In genomic region chr6:16659471-16660156, GRCh38 we compare ENCODE assay signal across 14 cellular contexts.
DNase-seq lines count a peak whose midpoint lies in the region; ATAC-seq, FAIRE-seq and TF ChIP-seq lines count a peak whose summit lies in the region.
"Had no signal": no experiment of that assay in that cellular context is flagged by ENCODE, and none has a peak within 500 bp of the region (broad histone marks: within the 10 kb centered on the region; RNA-seq: fewer than 3 reads in every experiment).

No MANE protein-coding gene starts in this region.

- H3K4me1 ChIP-seq in IMR-90 (ENCODE audit: control insufficient read depth, insufficient read depth, low read length) (peaks cover 4% of the 10 kb centered on the region), psoas muscle (peaks cover 13% of the 10 kb centered on the region), hepatocyte (ENCODE audit: insufficient read depth) (peaks cover 5% of the 10 kb centered on the region)
- H3K4me1 ChIP-seq: sigmoid colon had no signal

- no peaks in the 10 kb centered on the region for H3K27me3 Mint-ChIP-seq in activated CD4-positive, alpha-beta T cell treated with anti-CD3 and anti-CD28 coated beads, Interleukin-2, amount 10 ng/mL, durations not matched to agents 24 days and 14 days

- H2AK9ac ChIP-seq in IMR-90 (replicated peaks; ENCODE audit: low read depth, low read length, poor library complexity) = no peak overlapping the region

- H2BK20ac ChIP-seq in IMR-90 (ENCODE audit: low read depth, low read length) = no peak overlapping the region

- H3K9me3 ChIP-seq in IMR-90 (ENCODE audit: control insufficient read depth, insufficient read depth, low read length) (peaks cover 4% of the 10 kb centered on the region), psoas muscle (peaks cover 5% of the 10 kb centered on the region), hepatocyte (ENCODE audit: low read depth) (no peaks in the 10 kb centered on the region)
- H3K9me3 ChIP-seq: sigmoid colon had no signal

- H2BK5ac ChIP-seq in IMR-90 (ENCODE audit: low read depth, low read length, poor library complexity, severe bottlenecking) = no peak overlapping the region

- no peak overlapping the region for H3K27ac ChIP-seq in IMR-90 (ENCODE audit: insufficient read depth, low read length)
- H3K27ac ChIP-seq in psoas muscle = peak overlapping the region; percentile 62
- H3K27ac ChIP-seq in hepatocyte = no peak overlapping the region
- H3K27ac ChIP-seq: sigmoid colon, VCaP had no signal

- no peak overlapping the region for H4K91ac ChIP-seq in IMR-90 (ENCODE audit: insufficient read depth, low read depth, low read length)

- DNase-seq in activated CD4-positive, alpha-beta T cell treated with anti-CD3 and anti-CD28 coated beads, Interleukin-2, amount 10 ng/mL, durations not matched to agents 24 days and 14 days = no peak
- no peak for DNase-seq in activated CD4-positive, alpha-beta T cell treated with anti-CD3 and anti-CD28 coated beads, Interleukin-2, amount 50 U/mL, for 1 hour
- DNase-seq in IMR-90 (peak; percentile 41), amniotic epithelial cell (ENCODE audit: low read depth) (peak; percentile 92), psoas muscle (no peak), GM12891 (ENCODE audit: insufficient read length, low spot score) (no peak), hepatocyte (ENCODE audit: low spot score) (no peak)
- DNase-seq: NCI-H510A, Right ventricle myocardium superior, sigmoid colon, trophoblast cell had no signal

- no peak for TF ChIP-seq POLR2A in IMR-90 (IDR thresholded peaks at IDR 0.05; ENCODE audit: low read depth, low read length)
- no peak for TF ChIP-seq POLR2A in GM12891 (IDR thresholded peaks at IDR 0.05; ENCODE audit: low read depth, low read length)

- H3K36me3 ChIP-seq in IMR-90 (ENCODE audit: control insufficient read depth, insufficient read depth, low read length) (peaks cover 14% of the 10 kb centered on the region), psoas muscle (ENCODE audit: insufficient read depth in 1 of 2, low read depth in 1 of 2) (no peaks in the 10 kb centered on the region), hepatocyte (replicated peaks; ENCODE audit: insufficient read depth, low read depth) (no peaks in the 10 kb centered on the region)

- H2AK5ac ChIP-seq in IMR-90 (ENCODE audit: low read depth, low read length) = no peak overlapping the region

- no peak overlapping the region for H3K4ac ChIP-seq in IMR-90 (ENCODE audit: low read depth, low read length)

- dilution Hi-C loops in IMR-90 (cut with HindIII; ENCODE audit: low sequenced_read_pairs, unreplicated experiment) = no loop called here

- no peak overlapping the region for H4K8ac ChIP-seq in IMR-90 (ENCODE audit: low read depth in 2 of 2, low read length in 2 of 2)

- TF ChIP-seq RAD21 in IMR-90 (IDR thresholded peaks at IDR 0.05; ENCODE audit: low read length) = no peak

- peaks cover 57% of the 10 kb centered on the region for H3K4me1 Mint-ChIP-seq in activated CD4-positive, alpha-beta T cell treated with anti-CD3 and anti-CD28 coated beads, Interleukin-2, amount 10 ng/mL, durations not matched to agents 24 days and 14 days

- no peaks in the 10 kb centered on the region for H3K79me2 ChIP-seq in hepatocyte

- CTCF ChIA-PET in IMR-90 (lab: Yijun Ruan, JAX) = no interaction called here

- in situ Hi-C loops in IMR-90 (cut with MboI; ENCODE audit: low sequenced_read_pairs) = no loop called here

- no peak overlapping the region for H3K23ac ChIP-seq in IMR-90 (ENCODE audit: low read depth, low read length)

- intact Hi-C loops in activated CD4-positive, alpha-beta T cell treated with anti-CD3 and anti-CD28 coated beads, Interleukin-2, amount 10 ng/mL, durations not matched to agents 24 days and 14 days (cut with micrococcal nuclease) = loop anchor here (1.0 to 10.0 kb wide), 12 partner anchors 10 to 337 kb away; partner anchors contain the start of gene ATXN1
- intact Hi-C loops in IMR-90 (cut with micrococcal nuclease) (no loop called here), psoas muscle (cut with DNase I) (no loop called here)

- H3K4me3 ChIP-seq in IMR-90 (ENCODE audit: insufficient read depth, low read depth, low read length) (no peak overlapping the region), psoas muscle (no peak overlapping the region), hepatocyte (no peak overlapping the region)
- H3K4me3 ChIP-seq: sigmoid colon had no signal

- H4K20me1 ChIP-seq in IMR-90 (ENCODE audit: insufficient read depth, low read length) = no peaks in the 10 kb centered on the region
- no peaks in the 10 kb centered on the region for H4K20me1 ChIP-seq in hepatocyte (ENCODE audit: insufficient read depth, poor library complexity, severe bottlenecking)

- no peak for FAIRE-seq in GM12891 (lab: Jason Lieb, UNC)
- FAIRE-seq: A204.1 had no signal

- H3K4me3 Mint-ChIP-seq in activated CD4-positive, alpha-beta T cell treated with anti-CD3 and anti-CD28 coated beads, Interleukin-2, amount 10 ng/mL, durations not matched to agents 24 days and 14 days = peak overlapping the region; percentile 50

- H2BK120ac ChIP-seq in IMR-90 (ENCODE audit: low read depth, low read length) = no peak overlapping the region

- POLR2A ChIA-PET in IMR-90 (lab: Charles Lee; ENCODE audit: unreplicated experiment) = no interaction called here

- H3K4me2 ChIP-seq in IMR-90 (ENCODE audit: low read depth, low read length) (no peak overlapping the region), hepatocyte (no peak overlapping the region)

- peak overlapping the region; percentile 83 for H3K27ac Mint-ChIP-seq in activated CD4-positive, alpha-beta T cell treated with anti-CD3 and anti-CD28 coated beads, Interleukin-2, amount 10 ng/mL, durations not matched to agents 24 days and 14 days

- H3K9me3 Mint-ChIP-seq in activated CD4-positive, alpha-beta T cell treated with anti-CD3 and anti-CD28 coated beads, Interleukin-2, amount 10 ng/mL, durations not matched to agents 24 days and 14 days = peaks cover 6% of the 10 kb centered on the region

- H3K27me3 ChIP-seq in IMR-90 (ENCODE audit: control insufficient read depth, insufficient read depth, low read length) (no peaks in the 10 kb centered on the region), psoas muscle (ENCODE audit: insufficient read depth in 3 of 3, low read length in 2 of 3) (no peaks in the 10 kb centered on the region), hepatocyte (no peaks in the 10 kb centered on the region)
- H3K27me3 ChIP-seq: sigmoid colon had no signal

- H3K9me1 ChIP-seq in IMR-90 (ENCODE audit: insufficient read depth, low read length) = peaks cover 3% of the 10 kb centered on the region; the same call in 1 of the 2 replicates

- peaks cover 49% of the 10 kb centered on the region for H3K36me3 Mint-ChIP-seq in activated CD4-positive, alpha-beta T cell treated with anti-CD3 and anti-CD28 coated beads, Interleukin-2, amount 10 ng/mL, durations not matched to agents 24 days and 14 days (ENCODE audit: low read depth)

- no peak overlapping the region for H3K18ac ChIP-seq in IMR-90 (ENCODE audit: low read depth, low read length)

- no peak overlapping the region for H3K9ac ChIP-seq in IMR-90 (ENCODE audit: low read depth, low read length)

- no peak overlapping the region for H2AFZ ChIP-seq in IMR-90 (replicated peaks; ENCODE audit: low read length, poor library complexity)
- H2AFZ ChIP-seq in hepatocyte = no peak overlapping the region

- H4K5ac ChIP-seq in IMR-90 (ENCODE audit: low read depth, low read length) = no peak overlapping the region

- WGBS in IMR-90 (ENCODE audit: extremely low coverage in 2 of 2, insufficient read length in 1 of 2), 2 experiments = no CpG with 5 or more reads among the region's 6 CpGs
- WGBS in psoas muscle, 3 donors = 62 to 76% (median 67%) methylated on average over 6 of the region's 6 CpGs
- WGBS in hepatocyte (ENCODE audit: low lambda C conversion rate, missing lambda C conversion rate) = 86% methylated on average over 6 of the region's 6 CpGs

- no peak for TF ChIP-seq CTCF in IMR-90 (conservative IDR thresholded peaks at IDR 0.05; ENCODE audit: low read depth, low read length)
- TF ChIP-seq CTCF in psoas muscle (IDR thresholded peaks at IDR 0.05) = no peak
- no peak for TF ChIP-seq CTCF in hepatocyte (IDR thresholded peaks at IDR 0.05; ENCODE audit: poor library complexity)

- no peaks in the 10 kb centered on the region for H3K9me2 ChIP-seq in hepatocyte (replicated peaks; ENCODE audit: insufficient read depth)

- no peak overlapping the region for H2BK15ac ChIP-seq in IMR-90 (ENCODE audit: low read depth, low read length)

- ATAC-seq in IMR-90 (ENCODE audit: low read depth) (no peak), psoas muscle (no peak), HG03457 (IDR thresholded peaks at IDR 0.05; ENCODE audit: unreplicated experiment) (no peak)

- peaks cover 10 to 12% of the 10 kb centered on the region in 2 experiments; a peak in 2 of 4 replicates for H3K79me1 ChIP-seq in IMR-90 (ENCODE audit: low read depth in 1 of 2, low read length in 2 of 2)

- BruUV-seq in IMR-90 (replicated peaks; lab: Mats Ljungman, UMichigan) = no TSS peak

- no peak overlapping the region for H3K14ac ChIP-seq in IMR-90 (replicated peaks; ENCODE audit: low read depth, low read length)

- no peak overlapping the region for H3K56ac ChIP-seq in IMR-90 (ENCODE audit: extremely low read depth, insufficient read depth, low read length)

TF ChIP-seq in IMR-90, 13 proteins besides CTCF, POLR2A, EP300 and RAD21:
- peak; percentile 65; the same call in 1 of the 2 replicates for TF ChIP-seq CEBPB (IDR thresholded peaks at IDR 0.05; ENCODE audit: low read depth, low read length)
- TF ChIP-seq RFX5 (IDR thresholded peaks at IDR 0.05; ENCODE audit: low read depth, low read length) = no peak
- no peak for TF ChIP-seq MAZ (IDR thresholded peaks at IDR 0.05; ENCODE audit: borderline replicate concordance, low read depth, low read length)
- TF ChIP-seq SMC3 (IDR thresholded peaks at IDR 0.05; ENCODE audit: low read depth, low read length) = no peak
- no peak for TF ChIP-seq MXI1 (IDR thresholded peaks at IDR 0.05; ENCODE audit: borderline replicate concordance, low read depth, low read length)
TF ChIP-seq in IMR-90: peak in this region for 1.

TF ChIP-seq in GM12891, 5 proteins besides CTCF, POLR2A, EP300 and RAD21:
- no peak for TF ChIP-seq PAX5 (IDR thresholded peaks at IDR 0.05; ENCODE audit: insufficient read depth, low read length, severe bottlenecking)
- no peak for TF ChIP-seq POU2F2 (IDR thresholded peaks at IDR 0.05; ENCODE audit: low read depth, low read length)
- TF ChIP-seq SPI1 (IDR thresholded peaks at IDR 0.05; ENCODE audit: low read depth, low read length) = no peak
- TF ChIP-seq POLR2AphosphoS5 (IDR thresholded peaks at IDR 0.05; ENCODE audit: low read depth, low read length) = no peak
- no peak for TF ChIP-seq TAF1 (IDR thresholded peaks at IDR 0.05; ENCODE audit: low read depth, low read length)

Comparison
In these comparisons a context has a peak if more than half of its experiments do, and no peak if none do; other contexts are left out.
1. DNase-seq: peak in IMR-90 (single experiment) and amniotic epithelial cell (single experiment); none in activated CD4-positive, alpha-beta T cell treated with anti-CD3 and anti-CD28 coated beads, Interleukin-2, amount 10 ng/mL, durations not matched to agents 24 days and 14 days (single experiment), activated CD4-positive, alpha-beta T cell treated with anti-CD3 and anti-CD28 coated beads, Interleukin-2, amount 50 U/mL, for 1 hour (single experiment), psoas muscle (0 of 2), GM12891 (single experiment) and hepatocyte (single experiment).